1 cellular context compared by ENCODE assay signal in the genomic region with DNA sequence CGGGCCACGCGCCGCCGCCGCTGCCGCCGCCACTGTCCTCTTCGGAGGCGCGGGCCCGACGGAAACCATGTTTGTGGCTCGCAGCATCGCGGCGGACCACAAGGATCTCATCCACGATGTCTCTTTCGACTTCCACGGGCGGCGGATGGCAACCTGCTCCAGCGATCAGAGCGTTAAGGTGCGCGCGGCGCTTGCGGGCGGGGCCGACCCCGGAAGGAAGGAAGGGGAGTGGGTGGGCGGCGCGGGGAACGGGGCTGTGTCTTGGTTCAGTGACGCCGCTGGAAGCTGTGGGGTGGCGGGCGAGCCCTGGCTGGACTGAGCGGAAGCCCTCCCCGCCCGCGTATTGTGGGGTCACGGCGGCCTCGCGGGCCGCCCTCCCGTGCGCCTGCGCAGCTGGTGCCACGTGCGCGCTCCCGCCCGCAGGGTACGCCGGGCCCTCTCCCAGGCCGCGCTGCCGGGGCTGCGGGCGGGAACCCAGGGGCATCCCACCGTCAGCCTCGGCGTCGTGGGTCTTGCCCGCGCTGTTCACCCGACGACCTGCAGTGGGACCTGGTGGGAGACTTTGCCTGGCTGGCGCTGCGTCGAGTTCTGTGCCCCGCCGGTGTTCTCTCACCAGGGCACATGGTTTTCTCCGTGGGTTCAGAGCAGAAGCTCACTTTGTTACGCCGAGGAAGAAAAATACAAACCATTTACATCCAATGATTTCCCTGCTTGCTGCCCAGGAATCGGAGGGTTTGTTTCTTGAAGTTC.
A peak's percentile ranks its signal among the peaks of the same experiment; 100 is the strongest.
TF ChIP-seq lines count a peak whose summit lies in the region.

No MANE protein-coding gene starts in this region.

TF ChIP-seq in K562, 482 proteins besides CTCF, POLR2A, EP300 and RAD21 (continued from another document and continues in another):
- TF ChIP-seq, protein P1, sequence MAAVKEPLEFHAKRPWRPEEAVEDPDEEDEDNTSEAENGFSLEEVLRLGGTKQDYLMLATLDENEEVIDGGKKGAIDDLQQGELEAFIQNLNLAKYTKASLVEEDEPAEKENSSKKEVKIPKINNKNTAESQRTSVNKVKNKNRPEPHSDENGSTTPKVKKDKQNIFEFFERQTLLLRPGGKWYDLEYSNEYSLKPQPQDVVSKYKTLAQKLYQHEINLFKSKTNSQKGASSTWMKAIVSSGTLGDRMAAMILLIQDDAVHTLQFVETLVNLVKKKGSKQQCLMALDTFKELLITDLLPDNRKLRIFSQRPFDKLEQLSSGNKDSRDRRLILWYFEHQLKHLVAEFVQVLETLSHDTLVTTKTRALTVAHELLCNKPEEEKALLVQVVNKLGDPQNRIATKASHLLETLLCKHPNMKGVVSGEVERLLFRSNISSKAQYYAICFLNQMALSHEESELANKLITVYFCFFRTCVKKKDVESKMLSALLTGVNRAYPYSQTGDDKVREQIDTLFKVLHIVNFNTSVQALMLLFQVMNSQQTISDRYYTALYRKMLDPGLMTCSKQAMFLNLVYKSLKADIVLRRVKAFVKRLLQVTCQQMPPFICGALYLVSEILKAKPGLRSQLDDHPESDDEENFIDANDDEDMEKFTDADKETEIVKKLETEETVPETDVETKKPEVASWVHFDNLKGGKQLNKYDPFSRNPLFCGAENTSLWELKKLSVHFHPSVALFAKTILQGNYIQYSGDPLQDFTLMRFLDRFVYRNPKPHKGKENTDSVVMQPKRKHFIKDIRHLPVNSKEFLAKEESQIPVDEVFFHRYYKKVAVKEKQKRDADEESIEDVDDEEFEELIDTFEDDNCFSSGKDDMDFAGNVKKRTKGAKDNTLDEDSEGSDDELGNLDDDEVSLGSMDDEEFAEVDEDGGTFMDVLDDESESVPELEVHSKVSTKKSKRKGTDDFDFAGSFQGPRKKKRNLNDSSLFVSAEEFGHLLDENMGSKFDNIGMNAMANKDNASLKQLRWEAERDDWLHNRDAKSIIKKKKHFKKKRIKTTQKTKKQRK (IDR thresholded peaks at IDR 0.05; ENCODE audit: borderline replicate concordance, low read depth, low read length) = no peak
- TF ChIP-seq, protein P2, sequence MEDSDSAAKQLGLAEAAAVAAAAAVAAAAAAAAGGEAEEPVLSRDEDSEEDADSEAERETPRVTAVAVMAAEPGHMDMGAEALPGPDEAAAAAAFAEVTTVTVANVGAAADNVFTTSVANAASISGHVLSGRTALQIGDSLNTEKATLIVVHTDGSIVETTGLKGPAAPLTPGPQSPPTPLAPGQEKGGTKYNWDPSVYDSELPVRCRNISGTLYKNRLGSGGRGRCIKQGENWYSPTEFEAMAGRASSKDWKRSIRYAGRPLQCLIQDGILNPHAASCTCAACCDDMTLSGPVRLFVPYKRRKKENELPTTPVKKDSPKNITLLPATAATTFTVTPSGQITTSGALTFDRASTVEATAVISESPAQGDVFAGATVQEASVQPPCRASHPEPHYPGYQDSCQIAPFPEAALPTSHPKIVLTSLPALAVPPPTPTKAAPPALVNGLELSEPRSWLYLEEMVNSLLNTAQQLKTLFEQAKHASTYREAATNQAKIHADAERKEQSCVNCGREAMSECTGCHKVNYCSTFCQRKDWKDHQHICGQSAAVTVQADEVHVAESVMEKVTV (CRISPR knock-in tag; IDR thresholded peaks at IDR 0.05) = no peak
- no peak for TF ChIP-seq SRSF3 (IDR thresholded peaks at IDR 0.05; ENCODE audit: insufficient read depth, low read length)
- peak; percentile 86; the same call in 1 of the 2 replicates for TF ChIP-seq MTA3 (IDR thresholded peaks at IDR 0.05; ENCODE audit: borderline replicate concordance)
- TF ChIP-seq, protein P3, sequence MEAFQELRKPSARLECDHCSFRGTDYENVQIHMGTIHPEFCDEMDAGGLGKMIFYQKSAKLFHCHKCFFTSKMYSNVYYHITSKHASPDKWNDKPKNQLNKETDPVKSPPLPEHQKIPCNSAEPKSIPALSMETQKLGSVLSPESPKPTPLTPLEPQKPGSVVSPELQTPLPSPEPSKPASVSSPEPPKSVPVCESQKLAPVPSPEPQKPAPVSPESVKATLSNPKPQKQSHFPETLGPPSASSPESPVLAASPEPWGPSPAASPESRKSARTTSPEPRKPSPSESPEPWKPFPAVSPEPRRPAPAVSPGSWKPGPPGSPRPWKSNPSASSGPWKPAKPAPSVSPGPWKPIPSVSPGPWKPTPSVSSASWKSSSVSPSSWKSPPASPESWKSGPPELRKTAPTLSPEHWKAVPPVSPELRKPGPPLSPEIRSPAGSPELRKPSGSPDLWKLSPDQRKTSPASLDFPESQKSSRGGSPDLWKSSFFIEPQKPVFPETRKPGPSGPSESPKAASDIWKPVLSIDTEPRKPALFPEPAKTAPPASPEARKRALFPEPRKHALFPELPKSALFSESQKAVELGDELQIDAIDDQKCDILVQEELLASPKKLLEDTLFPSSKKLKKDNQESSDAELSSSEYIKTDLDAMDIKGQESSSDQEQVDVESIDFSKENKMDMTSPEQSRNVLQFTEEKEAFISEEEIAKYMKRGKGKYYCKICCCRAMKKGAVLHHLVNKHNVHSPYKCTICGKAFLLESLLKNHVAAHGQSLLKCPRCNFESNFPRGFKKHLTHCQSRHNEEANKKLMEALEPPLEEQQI (IDR thresholded peaks at IDR 0.05) = no peak
- TF ChIP-seq, protein P4, sequence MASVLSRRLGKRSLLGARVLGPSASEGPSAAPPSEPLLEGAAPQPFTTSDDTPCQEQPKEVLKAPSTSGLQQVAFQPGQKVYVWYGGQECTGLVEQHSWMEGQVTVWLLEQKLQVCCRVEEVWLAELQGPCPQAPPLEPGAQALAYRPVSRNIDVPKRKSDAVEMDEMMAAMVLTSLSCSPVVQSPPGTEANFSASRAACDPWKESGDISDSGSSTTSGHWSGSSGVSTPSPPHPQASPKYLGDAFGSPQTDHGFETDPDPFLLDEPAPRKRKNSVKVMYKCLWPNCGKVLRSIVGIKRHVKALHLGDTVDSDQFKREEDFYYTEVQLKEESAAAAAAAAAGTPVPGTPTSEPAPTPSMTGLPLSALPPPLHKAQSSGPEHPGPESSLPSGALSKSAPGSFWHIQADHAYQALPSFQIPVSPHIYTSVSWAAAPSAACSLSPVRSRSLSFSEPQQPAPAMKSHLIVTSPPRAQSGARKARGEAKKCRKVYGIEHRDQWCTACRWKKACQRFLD (CRISPR knock-in tag; IDR thresholded peaks at IDR 0.05) = peak; percentile 93
- TF ChIP-seq MCM7 (IDR thresholded peaks at IDR 0.05) = no peak
- TF ChIP-seq ZNF175 (CRISPR knock-in tag; IDR thresholded peaks at IDR 0.05; ENCODE audit: low read depth) = no peak
- TF ChIP-seq, protein P5, sequence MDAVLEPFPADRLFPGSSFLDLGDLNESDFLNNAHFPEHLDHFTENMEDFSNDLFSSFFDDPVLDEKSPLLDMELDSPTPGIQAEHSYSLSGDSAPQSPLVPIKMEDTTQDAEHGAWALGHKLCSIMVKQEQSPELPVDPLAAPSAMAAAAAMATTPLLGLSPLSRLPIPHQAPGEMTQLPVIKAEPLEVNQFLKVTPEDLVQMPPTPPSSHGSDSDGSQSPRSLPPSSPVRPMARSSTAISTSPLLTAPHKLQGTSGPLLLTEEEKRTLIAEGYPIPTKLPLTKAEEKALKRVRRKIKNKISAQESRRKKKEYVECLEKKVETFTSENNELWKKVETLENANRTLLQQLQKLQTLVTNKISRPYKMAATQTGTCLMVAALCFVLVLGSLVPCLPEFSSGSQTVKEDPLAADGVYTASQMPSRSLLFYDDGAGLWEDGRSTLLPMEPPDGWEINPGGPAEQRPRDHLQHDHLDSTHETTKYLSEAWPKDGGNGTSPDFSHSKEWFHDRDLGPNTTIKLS (IDR thresholded peaks at IDR 0.05; ENCODE audit: borderline replicate concordance, low read depth) = peak; percentile 93
- no peak for TF ChIP-seq HOXB6 (CRISPR knock-in tag; IDR thresholded peaks at IDR 0.05; ENCODE audit: borderline replicate concordance)
- 0 out of 2 replicates have a peak, but pooled peaks have one; percentile 20 for TF ChIP-seq ZNF717 (CRISPR knock-in tag; IDR thresholded peaks at IDR 0.05)
- peak; percentile 56 for TF ChIP-seq U2AF1 (optimal IDR thresholded peaks at IDR 0.05; ENCODE audit: low read depth, low read length)
- no peak for TF ChIP-seq CEBPB (tag; IDR thresholded peaks at IDR 0.05)
- TF ChIP-seq COPS2 (conservative IDR thresholded peaks at IDR 0.05) = no peak
- no peak for TF ChIP-seq FOXM1 (IDR thresholded peaks at IDR 0.05; ENCODE audit: low read depth)
- TF ChIP-seq FOXM1 (CRISPR knock-in tag; IDR thresholded peaks at IDR 0.05; ENCODE audit: low read depth) = peak; percentile 97; the same call in 1 of the 2 replicates
- TF ChIP-seq L3MBTL2 (IDR thresholded peaks at IDR 0.05) = peak; percentile 100
- TF ChIP-seq POU5F1 (IDR thresholded peaks at IDR 0.05; ENCODE audit: borderline replicate concordance, low read depth, low read length, partially characterized antibody) = no peak
- TF ChIP-seq GTF2F1 (IDR thresholded peaks at IDR 0.05; ENCODE audit: low read depth, low read length) = peak; percentile 75
- TF ChIP-seq POLR2H (tag; IDR thresholded peaks at IDR 0.05; ENCODE audit: low read depth) = peak; percentile 86
- no peak; the same call in 1 of the 2 replicates for TF ChIP-seq ZNF197 (CRISPR knock-in tag; IDR thresholded peaks at IDR 0.05; ENCODE audit: low read depth)
- TF ChIP-seq NFATC3 (IDR thresholded peaks at IDR 0.05) = no peak
- no peak for TF ChIP-seq KDM1A (IDR thresholded peaks at IDR 0.05)
- TF ChIP-seq RBM14 (IDR thresholded peaks at IDR 0.05; ENCODE audit: borderline replicate concordance, insufficient read depth, low read depth, low read length) = no peak
- TF ChIP-seq BCOR (IDR thresholded peaks at IDR 0.05) = 0 out of 2 replicates have a peak, but pooled peaks have one; percentile 20
- no peak for TF ChIP-seq ZNF3 (CRISPR knock-in tag; IDR thresholded peaks at IDR 0.05)
- TF ChIP-seq PTBP1 (IDR thresholded peaks at IDR 0.05; ENCODE audit: low read depth, low read length) = 0 out of 2 replicates have a peak, but pooled peaks have one; percentile 59
- TF ChIP-seq LARP7 (IDR thresholded peaks at IDR 0.05) = no peak
- TF ChIP-seq, protein P6, sequence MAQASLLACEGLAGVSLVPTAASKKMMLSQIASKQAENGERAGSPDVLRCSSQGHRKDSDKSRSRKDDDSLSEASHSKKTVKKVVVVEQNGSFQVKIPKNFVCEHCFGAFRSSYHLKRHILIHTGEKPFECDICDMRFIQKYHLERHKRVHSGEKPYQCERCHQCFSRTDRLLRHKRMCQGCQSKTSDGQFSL (CRISPR knock-in tag; IDR thresholded peaks at IDR 0.05) = no peak; the same call in 1 of the 2 replicates
- TF ChIP-seq, protein P6 (tag; IDR thresholded peaks at IDR 0.05) = 0 out of 4 replicates have a peak, but pooled peaks of 1 of the 2 experiments have one; percentile 41
- TF ChIP-seq MYNN (IDR thresholded peaks at IDR 0.05) = no peak
- TF ChIP-seq MYNN (CRISPR knock-in tag; IDR thresholded peaks at IDR 0.05) = no peak
- TF ChIP-seq, protein P7, sequence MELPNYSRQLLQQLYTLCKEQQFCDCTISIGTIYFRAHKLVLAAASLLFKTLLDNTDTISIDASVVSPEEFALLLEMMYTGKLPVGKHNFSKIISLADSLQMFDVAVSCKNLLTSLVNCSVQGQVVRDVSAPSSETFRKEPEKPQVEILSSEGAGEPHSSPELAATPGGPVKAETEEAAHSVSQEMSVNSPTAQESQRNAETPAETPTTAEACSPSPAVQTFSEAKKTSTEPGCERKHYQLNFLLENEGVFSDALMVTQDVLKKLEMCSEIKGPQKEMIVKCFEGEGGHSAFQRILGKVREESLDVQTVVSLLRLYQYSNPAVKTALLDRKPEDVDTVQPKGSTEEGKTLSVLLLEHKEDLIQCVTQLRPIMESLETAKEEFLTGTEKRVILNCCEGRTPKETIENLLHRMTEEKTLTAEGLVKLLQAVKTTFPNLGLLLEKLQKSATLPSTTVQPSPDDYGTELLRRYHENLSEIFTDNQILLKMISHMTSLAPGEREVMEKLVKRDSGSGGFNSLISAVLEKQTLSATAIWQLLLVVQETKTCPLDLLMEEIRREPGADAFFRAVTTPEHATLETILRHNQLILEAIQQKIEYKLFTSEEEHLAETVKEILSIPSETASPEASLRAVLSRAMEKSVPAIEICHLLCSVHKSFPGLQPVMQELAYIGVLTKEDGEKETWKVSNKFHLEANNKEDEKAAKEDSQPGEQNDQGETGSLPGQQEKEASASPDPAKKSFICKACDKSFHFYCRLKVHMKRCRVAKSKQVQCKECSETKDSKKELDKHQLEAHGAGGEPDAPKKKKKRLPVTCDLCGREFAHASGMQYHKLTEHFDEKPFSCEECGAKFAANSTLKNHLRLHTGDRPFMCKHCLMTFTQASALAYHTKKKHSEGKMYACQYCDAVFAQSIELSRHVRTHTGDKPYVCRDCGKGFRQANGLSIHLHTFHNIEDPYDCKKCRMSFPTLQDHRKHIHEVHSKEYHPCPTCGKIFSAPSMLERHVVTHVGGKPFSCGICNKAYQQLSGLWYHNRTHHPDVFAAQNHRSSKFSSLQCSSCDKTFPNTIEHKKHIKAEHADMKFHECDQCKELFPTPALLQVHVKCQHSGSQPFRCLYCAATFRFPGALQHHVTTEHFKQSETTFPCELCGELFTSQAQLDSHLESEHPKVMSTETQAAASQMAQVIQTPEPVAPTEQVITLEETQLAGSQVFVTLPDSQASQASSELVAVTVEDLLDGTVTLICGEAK (IDR thresholded peaks at IDR 0.05) = peak; percentile 58
- TF ChIP-seq, protein P7 (CRISPR knock-in tag; IDR thresholded peaks at IDR 0.05) = no peak
- TF ChIP-seq ZNF212 (CRISPR knock-in tag; IDR thresholded peaks at IDR 0.05) = no peak
- TF ChIP-seq SIRT6 (IDR thresholded peaks at IDR 0.05; ENCODE audit: low read depth, low read length) = no peak
